In the genomic region with DNA sequence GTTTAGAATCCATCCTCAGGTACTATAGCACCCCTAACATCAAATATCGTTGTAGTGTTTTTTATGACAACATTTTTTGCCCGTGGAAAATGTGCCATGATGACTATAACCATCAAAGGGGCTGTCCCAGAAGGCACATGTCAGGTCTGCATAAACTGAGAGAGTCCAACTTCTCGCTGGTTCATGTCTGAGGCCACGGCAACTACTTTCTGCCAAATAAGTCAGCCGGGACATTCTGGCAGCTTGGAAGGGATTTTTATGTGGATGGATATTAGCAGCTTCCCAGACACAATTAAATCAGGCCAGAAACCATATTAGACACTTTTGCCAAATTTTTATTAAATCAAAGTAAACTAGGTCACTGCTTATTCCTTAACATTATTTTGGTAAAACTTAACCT, we compare ENCODE assay signal across 17 cellular contexts.
DNase-seq lines count a peak whose midpoint lies in the region; ATAC-seq and TF ChIP-seq lines count a peak whose summit lies in the region.
"Had no signal": no experiment of that assay in that cellular context is flagged by ENCODE, and none has a peak within 500 bp of the region (broad histone marks: within the 10 kb centered on the region; RNA-seq: fewer than 3 reads in every experiment).

No MANE protein-coding gene starts in this region.

- no peak overlapping the region for H3K4me3 Mint-ChIP-seq in nephron progenitor cell
- H3K4me3 Mint-ChIP-seq: CD4-positive, alpha-beta T cell; H9 had no signal

- no peaks in the 10 kb centered on the region for H3K9me3 ChIP-seq in left ventricle myocardium inferior (replicated peaks)
- H3K9me3 ChIP-seq in right cardiac atrium (ENCODE audit: control insufficient read depth, low read length): no peaks in the 10 kb centered on the region

- no peak overlapping the region for H3K4me3 ChIP-seq in left ventricle myocardium inferior
- no peak overlapping the region for H3K4me3 ChIP-seq in right cardiac atrium (ENCODE audit: low read length)
- H3K4me3 ChIP-seq: A549, GM12878 had no signal

- H3K36me3 Mint-ChIP-seq in nephron progenitor cell (ENCODE audit: low read depth): peaks cover 8% of the 10 kb centered on the region

- H3K27ac Mint-ChIP-seq in nephron progenitor cell: peak overlapping the region; percentile 38
- H3K27ac Mint-ChIP-seq: CD4-positive, alpha-beta T cell; H9 had no signal

- WGBS in right cardiac atrium: 47% methylated on average over 5 of the region's 5 CpGs

- H3K27me3 Mint-ChIP-seq in nephron progenitor cell (ENCODE audit: low read depth, poor library complexity): peaks cover 9% of the 10 kb centered on the region
- H3K27me3 Mint-ChIP-seq: CD4-positive, alpha-beta T cell had no signal

- peaks cover 9% of the 10 kb centered on the region for H3K9me3 Mint-ChIP-seq in nephron progenitor cell

- peak; percentile 28 for DNase-seq in Right ventricle myocardium superior
- no peak for DNase-seq in left ventricle myocardium inferior
- DNase-seq in NCI-H446 (lab: John Stamatoyannopoulos, UW): peak; percentile 23 to 59
- peak in 2 of 3 donors; percentile 50 to 61 for DNase-seq in right cardiac atrium
- no peak for DNase-seq in nephron progenitor cell
- DNase-seq in putamen (ENCODE audit: low spot score): no peak
- no peak for DNase-seq in hepatic stellate cell (ENCODE audit: low spot score)
- no peak for DNase-seq in COR-L47 (lab: John Stamatoyannopoulos, UW)
- DNase-seq: AML-193; CD4-positive, alpha-beta T cell; DMS153; DMS79 treated with DMSO at 0.1 percent for 48 hours; H9 had no signal

- H3K4me1 Mint-ChIP-seq in nephron progenitor cell: peaks cover 42% of the 10 kb centered on the region

- H3K4me1 ChIP-seq in left ventricle myocardium inferior (peaks cover 30% of the 10 kb centered on the region), right cardiac atrium (ENCODE audit: control insufficient read depth, insufficient read depth, low read length) (peaks cover 2% of the 10 kb centered on the region)

- H3K27ac ChIP-seq in left ventricle myocardium inferior (replicated peaks) (no peak overlapping the region), right cardiac atrium (ENCODE audit: low read length) (no peak overlapping the region)
- H3K27ac ChIP-seq: 22Rv1, A549, C4-2B had no signal

- ATAC-seq in Right ventricle myocardium superior (ENCODE audit: poor library complexity): peak; percentile 53
- peak in 1 of 2 donors; percentile 74 for ATAC-seq in right cardiac atrium
- ATAC-seq: A549, GM12878 had no signal

- no peak for TF ChIP-seq CTCF in left ventricle myocardium inferior (IDR thresholded peaks at IDR 0.05; ENCODE audit: borderline replicate concordance)
- TF ChIP-seq CTCF in nephron progenitor cell (IDR thresholded peaks at IDR 0.05): no peak

- H3K27me3 ChIP-seq in left ventricle myocardium inferior (ENCODE audit: low read depth) (no peaks in the 10 kb centered on the region), right cardiac atrium (ENCODE audit: control insufficient read depth, insufficient read depth) (no peaks in the 10 kb centered on the region)

- H3K36me3 ChIP-seq in left ventricle myocardium inferior: no peaks in the 10 kb centered on the region

- intact Hi-C loops in Right ventricle myocardium superior (cut with DNase I) (no loop called here), left ventricle myocardium inferior (cut with micrococcal nuclease) (no loop called here), right cardiac atrium (cut with DNase I) (no loop called here)

Comparison
In these comparisons a context has a peak if more than half of its experiments do, and no peak if none do; other contexts are left out.
1. DNase-seq: peak in Right ventricle myocardium superior (single experiment), NCI-H446 (2 of 2) and right cardiac atrium (2 of 3); none in left ventricle myocardium inferior (single experiment), nephron progenitor cell (single experiment), putamen (single experiment), hepatic stellate cell (single experiment) and COR-L47 (single experiment).